In the genomic region with DNA sequence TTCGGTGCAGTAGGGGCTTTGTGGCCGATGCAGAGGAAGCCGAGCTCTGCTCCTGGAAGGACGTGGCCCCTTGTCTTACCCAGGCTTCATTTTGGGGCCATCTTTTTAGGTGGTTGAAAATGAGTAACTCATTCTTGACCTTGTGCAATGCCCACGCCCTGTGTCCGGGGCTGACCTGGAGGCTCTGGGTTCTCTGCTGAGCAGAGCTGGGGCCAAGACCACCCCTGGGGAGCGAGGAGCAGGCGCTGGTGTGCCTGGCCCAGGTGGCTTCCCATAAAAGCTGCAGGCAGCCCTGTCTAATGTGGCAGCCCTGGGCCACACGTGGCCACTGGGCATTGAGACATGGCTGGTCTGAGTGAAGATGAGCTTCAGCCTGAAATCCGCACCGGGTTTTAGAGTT, we compare ENCODE assay signal across 22 cellular contexts. TPM values are rescaled to one million over a fixed set of nuclear protein-coding genes. Genes with fewer than 3 reads are reported as not detected.
A peak's percentile ranks its signal among the peaks of the same experiment; 100 is the strongest.
DNase-seq lines count a peak whose midpoint lies in the region; ATAC-seq and FAIRE-seq lines count a peak whose summit lies in the region.
"Had no signal": no experiment of that assay in that cellular context is flagged by ENCODE, and none has a peak within 500 bp of the region (broad histone marks: within the 10 kb centered on the region; RNA-seq: fewer than 3 reads in every experiment).

No MANE protein-coding gene starts in this region.

- POLR2A ChIA-PET in activated naive CD8-positive, alpha-beta T cell treated with anti-CD3 and anti-CD28 coated beads, Interleukin-2, amount 10 ng/mL, durations not matched to agents 7 days and 5 days (lab: Charles Lee): no interaction called here

- H3K4me3 Mint-ChIP-seq in activated naive CD8-positive, alpha-beta T cell treated with anti-CD3 and anti-CD28 coated beads, Interleukin-2, amount 10 ng/mL, durations not matched to agents 7 days and 5 days: no peak overlapping the region
- no peak overlapping the region for H3K4me3 Mint-ChIP-seq in activated naive CD8-positive, alpha-beta T cell treated with anti-CD3 and anti-CD28 coated beads, Interleukin-2, amount 50 U/mL, for 24 hours
- no peak overlapping the region for H3K4me3 Mint-ChIP-seq in stimulated activated naive CD8-positive, alpha-beta T cell treated with anti-CD3 and anti-CD28 coated beads, Interleukin-15, amount 100 ng/mL, for 72 hours
- H3K4me3 Mint-ChIP-seq: CD4-positive, alpha-beta T cell; HFFc6 had no signal

- peaks cover 2% of the 10 kb centered on the region for H3K9me3 Mint-ChIP-seq in activated naive CD8-positive, alpha-beta T cell treated with anti-CD3 and anti-CD28 coated beads, Interleukin-2, amount 10 ng/mL, durations not matched to agents 7 days and 5 days
- H3K9me3 Mint-ChIP-seq in activated naive CD8-positive, alpha-beta T cell treated with anti-CD3 and anti-CD28 coated beads, Interleukin-2, amount 50 U/mL, for 24 hours: no peaks in the 10 kb centered on the region
- H3K9me3 Mint-ChIP-seq in stimulated activated naive CD8-positive, alpha-beta T cell treated with anti-CD3 and anti-CD28 coated beads, Interleukin-15, amount 100 ng/mL, for 72 hours: no peaks in the 10 kb centered on the region
- H3K9me3 Mint-ChIP-seq: CD4-positive, alpha-beta T cell; HFFc6 had no signal

- ATAC-seq in activated naive CD8-positive, alpha-beta T cell treated with anti-CD3 and anti-CD28 coated beads, Interleukin-2, amount 10 ng/mL, durations not matched to agents 7 days and 5 days (ENCODE audit: low read depth): no peak
- ATAC-seq in activated naive CD8-positive, alpha-beta T cell treated with anti-CD3 and anti-CD28 coated beads, Interleukin-2, amount 50 U/mL, for 24 hours: no peak
- ATAC-seq in left cardiac atrium (no peak), HG03280 (IDR thresholded peaks at IDR 0.05; ENCODE audit: unreplicated experiment) (no peak)
- no peak for ATAC-seq in stimulated activated naive CD8-positive, alpha-beta T cell treated with anti-CD3 and anti-CD28 coated beads, Interleukin-15, amount 100 ng/mL, for 72 hours
- ATAC-seq: HepG2 had no signal

- in situ Hi-C loops in KBM-7 (cut with MboI; ENCODE audit: low pct_unique_long_range_greater_than_20kb, low sequenced_read_pairs): no loop called here

- H3K27me3 Mint-ChIP-seq in activated naive CD8-positive, alpha-beta T cell treated with anti-CD3 and anti-CD28 coated beads, Interleukin-2, amount 10 ng/mL, durations not matched to agents 7 days and 5 days: peaks cover 2% of the 10 kb centered on the region
- H3K27me3 Mint-ChIP-seq in activated naive CD8-positive, alpha-beta T cell treated with anti-CD3 and anti-CD28 coated beads, Interleukin-2, amount 50 U/mL, for 24 hours: peaks cover 7% of the 10 kb centered on the region
- peaks cover 24% of the 10 kb centered on the region for H3K27me3 Mint-ChIP-seq in stimulated activated naive CD8-positive, alpha-beta T cell treated with anti-CD3 and anti-CD28 coated beads, Interleukin-15, amount 100 ng/mL, for 72 hours
- H3K27me3 Mint-ChIP-seq: CD4-positive, alpha-beta T cell had no signal

- intact Hi-C loops in left cardiac atrium (cut with DNase I): no loop called here

- no peak overlapping the region for H3K27ac Mint-ChIP-seq in activated naive CD8-positive, alpha-beta T cell treated with anti-CD3 and anti-CD28 coated beads, Interleukin-2, amount 10 ng/mL, durations not matched to agents 7 days and 5 days
- no peak overlapping the region for H3K27ac Mint-ChIP-seq in activated naive CD8-positive, alpha-beta T cell treated with anti-CD3 and anti-CD28 coated beads, Interleukin-2, amount 50 U/mL, for 24 hours
- no peak overlapping the region for H3K27ac Mint-ChIP-seq in stimulated activated naive CD8-positive, alpha-beta T cell treated with anti-CD3 and anti-CD28 coated beads, Interleukin-15, amount 100 ng/mL, for 72 hours

- peaks cover 23% of the 10 kb centered on the region for H3K4me1 Mint-ChIP-seq in activated naive CD8-positive, alpha-beta T cell treated with anti-CD3 and anti-CD28 coated beads, Interleukin-2, amount 10 ng/mL, durations not matched to agents 7 days and 5 days
- peaks cover 18% of the 10 kb centered on the region for H3K4me1 Mint-ChIP-seq in activated naive CD8-positive, alpha-beta T cell treated with anti-CD3 and anti-CD28 coated beads, Interleukin-2, amount 50 U/mL, for 24 hours
- H3K4me1 Mint-ChIP-seq in stimulated activated naive CD8-positive, alpha-beta T cell treated with anti-CD3 and anti-CD28 coated beads, Interleukin-15, amount 100 ng/mL, for 72 hours: peaks cover 38% of the 10 kb centered on the region

- H3K36me3 Mint-ChIP-seq in activated naive CD8-positive, alpha-beta T cell treated with anti-CD3 and anti-CD28 coated beads, Interleukin-2, amount 10 ng/mL, durations not matched to agents 7 days and 5 days: peaks cover 2% of the 10 kb centered on the region
- H3K36me3 Mint-ChIP-seq in activated naive CD8-positive, alpha-beta T cell treated with anti-CD3 and anti-CD28 coated beads, Interleukin-2, amount 50 U/mL, for 24 hours (ENCODE audit: low read depth): no peaks in the 10 kb centered on the region

- peak; percentile 25 for DNase-seq in activated naive CD8-positive, alpha-beta T cell treated with anti-CD3 and anti-CD28 coated beads, Interleukin-2, amount 10 ng/mL, durations not matched to agents 7 days and 5 days
- no peak for DNase-seq in activated naive CD8-positive, alpha-beta T cell treated with anti-CD3 and anti-CD28 coated beads, Interleukin-2, amount 50 U/mL, for 24 hours
- no peak for DNase-seq in HTR-8/SVneo (ENCODE audit: insufficient read length, low spot score)
- peak; percentile 10 for DNase-seq in left cardiac atrium
- DNase-seq in retina: peak; percentile 4
- DNase-seq in stimulated activated naive CD8-positive, alpha-beta T cell treated with anti-CD3 and anti-CD28 coated beads, Interleukin-15, amount 100 ng/mL, for 72 hours: no peak
- no peak for DNase-seq in KBM-7
- DNase-seq: ACHN; AML-193; CD4-positive, alpha-beta T cell; DMS53; HFFc6; Karpas-422; MG63; NCI-H1092 treated with DMSO at 0.1 percent for 48 hours; NCI-H1694; NCI-H2227 treated with DMSO at 0.1 percent for 48 hours; NCI-H524; SHP77 treated with DMSO at 0.1 percent for 48 hours had no signal

- peak; percentile 38 for FAIRE-seq in HTR-8/SVneo (lab: Jason Lieb, UNC)
- FAIRE-seq: HepG2 had no signal

RNA-seq across cellular contexts. Expression of gene NTSR1, which starts 25.7 kb away (rescaled TPM):
- under 1 TPM; 0.33 to 0.37 TPM for total RNA-seq in activated naive CD8-positive, alpha-beta T cell treated with anti-CD3 and anti-CD28 coated beads, Interleukin-2, amount 10 ng/mL, durations not matched to agents 7 days and 5 days
- total RNA-seq in left cardiac atrium: not detected
- total RNA-seq: H4 had no signal

Comparison
In these comparisons a context has a peak if more than half of its experiments do, and no peak if none do; other contexts are left out.
1. DNase-seq: peak in activated naive CD8-positive, alpha-beta T cell treated with anti-CD3 and anti-CD28 coated beads, Interleukin-2, amount 10 ng/mL, durations not matched to agents 7 days and 5 days (single experiment), left cardiac atrium (single experiment) and retina (single experiment); none in activated naive CD8-positive, alpha-beta T cell treated with anti-CD3 and anti-CD28 coated beads, Interleukin-2, amount 50 U/mL, for 24 hours (single experiment), HTR-8/SVneo (single experiment), stimulated activated naive CD8-positive, alpha-beta T cell treated with anti-CD3 and anti-CD28 coated beads, Interleukin-15, amount 100 ng/mL, for 72 hours (0 of 2) and KBM-7 (single experiment).